In genomic region chr5:125049721-125050357, GRCh38 we compare ENCODE assay signal across 1 cellular context.
TF ChIP-seq lines count a peak whose summit lies in the region.

No MANE protein-coding gene starts in this region.

TF ChIP-seq in GM23338, 12 proteins besides CTCF, POLR2A, EP300 and RAD21 (continued from another document):
- TF ChIP-seq REST (IDR thresholded peaks at IDR 0.05; ENCODE audit: unreplicated experiment) (no peak), ZNF114 (CRISPR knock-in tag; IDR thresholded peaks at IDR 0.05) (no peak)
